Comparison of ENCODE assay signal across 8 cellular contexts in genomic region chr3:51982352-51982837, GRCh38. TPM values are rescaled to one million over a fixed set of nuclear protein-coding genes. Genes with fewer than 3 reads are reported as not detected.
DNase-seq lines count a peak whose midpoint lies in the region; ATAC-seq, FAIRE-seq and TF ChIP-seq lines count a peak whose summit lies in the region.

No MANE protein-coding gene starts in this region.

- H3K36me3 Mint-ChIP-seq in activated naive CD4-positive, alpha-beta T cell treated with anti-CD3 and anti-CD28 coated beads, Interleukin-2, amount 10 ng/mL, durations not matched to agents 7 days and 5 days = peaks cover 5% of the 10 kb centered on the region

- peaks cover 0 to 23% of the 10 kb centered on the region in 2 donors for H3K4me1 ChIP-seq in right atrium auricular region

- H3K27ac ChIP-seq in right atrium auricular region = peak overlapping the region; percentile 92 to 97

- no peak for FAIRE-seq in GM12891 (lab: Jason Lieb, UNC)

- intact Hi-C loops in sciatic nerve (cut with DNase I) = no loop called here

- H3K4me3 ChIP-seq in right atrium auricular region = peak overlapping the region; percentile 50 to 68

- H3K9me3 Mint-ChIP-seq in activated naive CD4-positive, alpha-beta T cell treated with anti-CD3 and anti-CD28 coated beads, Interleukin-2, amount 10 ng/mL, durations not matched to agents 7 days and 5 days = no peaks in the 10 kb centered on the region

- no peak for TF ChIP-seq POLR2A in GM12891 (IDR thresholded peaks at IDR 0.05; ENCODE audit: low read depth, low read length)

- no peaks in the 10 kb centered on the region for H3K27me3 Mint-ChIP-seq in activated naive CD4-positive, alpha-beta T cell treated with anti-CD3 and anti-CD28 coated beads, Interleukin-2, amount 10 ng/mL, durations not matched to agents 7 days and 5 days

- TF ChIP-seq CTCF in right atrium auricular region (IDR thresholded peaks at IDR 0.05) = peak; percentile 22 to 43

- peaks cover 37% of the 10 kb centered on the region for H3K4me1 Mint-ChIP-seq in activated naive CD4-positive, alpha-beta T cell treated with anti-CD3 and anti-CD28 coated beads, Interleukin-2, amount 10 ng/mL, durations not matched to agents 7 days and 5 days

- no peaks in the 10 kb centered on the region for H3K36me3 ChIP-seq in right atrium auricular region

- H3K27ac Mint-ChIP-seq in activated naive CD4-positive, alpha-beta T cell treated with anti-CD3 and anti-CD28 coated beads, Interleukin-2, amount 10 ng/mL, durations not matched to agents 7 days and 5 days = peak overlapping the region; percentile 95

- CTCF ChIA-PET in activated naive CD4-positive, alpha-beta T cell treated with anti-CD3 and anti-CD28 coated beads, Interleukin-2, amount 10 ng/mL, durations not matched to agents 7 days and 5 days (lab: Charles Lee) = interaction anchor here (0.6 to 2.8 kb wide), 8 partner anchors 8 to 75 kb away, joined by 3 to 25 read pairs (median 6); partner anchors contain the start of genes ABHD14A, ABHD14B, RPL29 and RRP9

- peak overlapping the region; percentile 98 for H3K4me3 Mint-ChIP-seq in activated naive CD4-positive, alpha-beta T cell treated with anti-CD3 and anti-CD28 coated beads, Interleukin-2, amount 10 ng/mL, durations not matched to agents 7 days and 5 days

- H3K9me3 ChIP-seq in right atrium auricular region = no peaks in the 10 kb centered on the region

- DNase-seq in AG08396 (ENCODE audit: low spot score) = peak; percentile 64
- peak; percentile 73 for DNase-seq in GM12891 (ENCODE audit: insufficient read length, low spot score)
- DNase-seq in NCI-H1092 (lab: John Stamatoyannopoulos, UW) = peak; percentile 34
- peak; percentile 53 for DNase-seq in activated naive CD4-positive, alpha-beta T cell treated with anti-CD3 and anti-CD28 coated beads, Interleukin-2, amount 10 ng/mL, durations not matched to agents 7 days and 5 days
- DNase-seq in right atrium auricular region (ENCODE audit: low spot score) = no peak
- DNase-seq in sciatic nerve (ENCODE audit: low spot score) = no peak
- no peak for DNase-seq in NCI-H2171 (lab: John Stamatoyannopoulos, UW)

- no peaks in the 10 kb centered on the region for H3K27me3 ChIP-seq in right atrium auricular region

- peak; percentile 46 for ATAC-seq in HG02642 (IDR thresholded peaks at IDR 0.05; ENCODE audit: poor library complexity, unreplicated experiment)
- ATAC-seq in sciatic nerve = peak; percentile 23

TF ChIP-seq in GM12891, 5 proteins besides CTCF, POLR2A, EP300 and RAD21:
- TF ChIP-seq POLR2AphosphoS5 (IDR thresholded peaks at IDR 0.05; ENCODE audit: low read depth, low read length) = no peak; the same call in 1 of the 2 replicates
- no peak for TF ChIP-seq SPI1 (IDR thresholded peaks at IDR 0.05; ENCODE audit: low read depth, low read length)
- no peak for TF ChIP-seq PAX5 (IDR thresholded peaks at IDR 0.05; ENCODE audit: insufficient read depth, low read length, severe bottlenecking)
- TF ChIP-seq POU2F2 (IDR thresholded peaks at IDR 0.05; ENCODE audit: low read depth, low read length) = no peak
- no peak for TF ChIP-seq TAF1 (IDR thresholded peaks at IDR 0.05; ENCODE audit: low read depth, low read length)
TF ChIP-seq in GM12891: peak in this region for 0.

RNA-seq across cellular contexts. Expression of gene ACY1, which starts 0.9 kb away (rescaled TPM):
- 38.7 TPM for polyA plus RNA-seq in GM12891 (2012; ENCODE audit: low read depth, missing spikeins)
- 10 to 100 TPM; 26.0 to 29.8 TPM for total RNA-seq in right atrium auricular region
- 21.9 TPM for total RNA-seq in sciatic nerve

RNA-seq across cellular contexts. Expression of gene ABHD14A, which starts 7.5 kb away (rescaled TPM):
- polyA plus RNA-seq in GM12891 (2012; ENCODE audit: low read depth, missing spikeins) = 8.4 TPM
- total RNA-seq in right atrium auricular region = 10 to 100 TPM; 21.0 to 31.3 TPM
- total RNA-seq in sciatic nerve = 15.9 TPM

RNA-seq across cellular contexts. Expression of gene ABHD14B, which starts 8.5 kb away (rescaled TPM):
- polyA plus RNA-seq in GM12891 (2012; ENCODE audit: low read depth, missing spikeins) = 58.0 TPM
- total RNA-seq in right atrium auricular region = 10 to 100 TPM; 15.6 to 20.9 TPM
- total RNA-seq in sciatic nerve = 42.3 TPM

RNA-seq across cellular contexts. Expression of gene RPL29, which starts 13.3 kb away (rescaled TPM):
- 3,375 TPM for polyA plus RNA-seq in GM12891 (2012; ENCODE audit: low read depth, missing spikeins)
- total RNA-seq in right atrium auricular region (1,000 to 10,000 TPM in 1 of 2 donors, 100 to 1,000 TPM in 1; 658 to 1,017 TPM), sciatic nerve (753 TPM)

RNA-seq across cellular contexts. Expression of gene PCBP4, which starts 15.1 kb away (rescaled TPM):
- polyA plus RNA-seq in GM12891 (2012; ENCODE audit: low read depth, missing spikeins) = 3.1 TPM
- total RNA-seq in right atrium auricular region (100 to 1,000 TPM in 1 of 2 donors, 10 to 100 TPM in 1; 73.8 to 119 TPM), sciatic nerve (145 TPM)

Comparison
In these comparisons a context has a peak if more than half of its experiments do, and no peak if none do; other contexts are left out.
1. DNase-seq: peak in AG08396 (single experiment), GM12891 (single experiment), NCI-H1092 (single experiment) and activated naive CD4-positive, alpha-beta T cell treated with anti-CD3 and anti-CD28 coated beads, Interleukin-2, amount 10 ng/mL, durations not matched to agents 7 days and 5 days (single experiment); none in right atrium auricular region (single experiment), sciatic nerve (single experiment) and NCI-H2171 (single experiment).